In genomic region chr6:134614606-134615485, GRCh38 we compare ENCODE assay signal across 25 cellular contexts.
"Had no signal": no experiment of that assay in that cellular context is flagged by ENCODE, and none has a peak within 500 bp of the region (broad histone marks: within the 10 kb centered on the region; RNA-seq: fewer than 3 reads in every experiment).

No MANE protein-coding gene starts in this region.

- DNase-seq: activated CD4-positive, alpha-beta memory T cell treated with anti-CD3 and anti-CD28 coated beads for 36 hours; activated CD4-positive, alpha-beta T cell treated with anti-CD3 and anti-CD28 coated beads, Interleukin-2, amount 10 ng/mL, durations not matched to agents 24 days and 14 days; activated CD4-positive, CD25-positive, alpha-beta regulatory T cell treated with anti-CD3 and anti-CD28 coated beads, Interleukin-2, amount 50 U/mL, for 72 hours; activated CD8-positive, alpha-beta memory T cell treated with anti-CD3 and anti-CD28 coated beads, Interleukin-2, amount 50 U/mL, for 4 hours; activated effector memory CD4-positive, alpha-beta T cell treated with anti-CD3 and anti-CD28 coated beads, Interleukin-2, amount 50 U/mL, for 16 hours; activated naive CD4-positive, alpha-beta T cell treated with anti-CD3 and anti-CD28 coated beads for 36 hours; activated naive CD8-positive, alpha-beta T cell treated with anti-CD3 and anti-CD28 coated beads, Interleukin-2, amount 10 ng/mL, durations not matched to agents 7 days and 5 days; activated T-cell treated with anti-CD3 and anti-CD28 coated beads, Interleukin-2, amount 50 U/mL, for 1 hour; amygdala; central memory CD4-positive, alpha-beta T cell; esophagus squamous epithelium; islet precursor cell; left ventricle myocardium inferior; naive B cell; nephron progenitor cell; ovary; stimulated activated CD4-positive, alpha-beta T cell treated with anti-CD3 and anti-CD28 coated beads, Interleukin-4, amount 100 ng/mL, for 24 hours; T-helper 17 cell; T1000; upper lobe of right lung had no signal

- H3K27me3 ChIP-seq: esophagus squamous epithelium, neutrophil, ovary, upper lobe of right lung had no signal

- ATAC-seq: sciatic nerve; stimulated activated effector memory CD8-positive, alpha-beta T cell treated with anti-CD3 and anti-CD28 coated beads, Interleukin-12 subunit alpha, Interleukin-12 subunit beta, amount 100 ng/mL, for 72 hours; T-helper 17 cell; upper lobe of right lung had no signal

- H3K4me3 ChIP-seq: esophagus squamous epithelium, left ventricle myocardium inferior, ovary, skin epidermis, thoracic aorta, upper lobe of right lung had no signal

- H3K27ac ChIP-seq: esophagus squamous epithelium, left ventricle myocardium inferior, neutrophil, ovary, thoracic aorta, upper lobe of right lung had no signal

- H3K4me1 ChIP-seq: upper lobe of right lung had no signal

- H3K9me3 ChIP-seq: esophagus squamous epithelium, left ventricle myocardium inferior, neutrophil, ovary, thoracic aorta, upper lobe of right lung had no signal

- H3K36me3 ChIP-seq: esophagus squamous epithelium, left ventricle myocardium inferior, neutrophil, ovary, thoracic aorta, upper lobe of right lung had no signal
